Comparison of ENCODE assay signal across 8 cellular contexts in the genomic region with DNA sequence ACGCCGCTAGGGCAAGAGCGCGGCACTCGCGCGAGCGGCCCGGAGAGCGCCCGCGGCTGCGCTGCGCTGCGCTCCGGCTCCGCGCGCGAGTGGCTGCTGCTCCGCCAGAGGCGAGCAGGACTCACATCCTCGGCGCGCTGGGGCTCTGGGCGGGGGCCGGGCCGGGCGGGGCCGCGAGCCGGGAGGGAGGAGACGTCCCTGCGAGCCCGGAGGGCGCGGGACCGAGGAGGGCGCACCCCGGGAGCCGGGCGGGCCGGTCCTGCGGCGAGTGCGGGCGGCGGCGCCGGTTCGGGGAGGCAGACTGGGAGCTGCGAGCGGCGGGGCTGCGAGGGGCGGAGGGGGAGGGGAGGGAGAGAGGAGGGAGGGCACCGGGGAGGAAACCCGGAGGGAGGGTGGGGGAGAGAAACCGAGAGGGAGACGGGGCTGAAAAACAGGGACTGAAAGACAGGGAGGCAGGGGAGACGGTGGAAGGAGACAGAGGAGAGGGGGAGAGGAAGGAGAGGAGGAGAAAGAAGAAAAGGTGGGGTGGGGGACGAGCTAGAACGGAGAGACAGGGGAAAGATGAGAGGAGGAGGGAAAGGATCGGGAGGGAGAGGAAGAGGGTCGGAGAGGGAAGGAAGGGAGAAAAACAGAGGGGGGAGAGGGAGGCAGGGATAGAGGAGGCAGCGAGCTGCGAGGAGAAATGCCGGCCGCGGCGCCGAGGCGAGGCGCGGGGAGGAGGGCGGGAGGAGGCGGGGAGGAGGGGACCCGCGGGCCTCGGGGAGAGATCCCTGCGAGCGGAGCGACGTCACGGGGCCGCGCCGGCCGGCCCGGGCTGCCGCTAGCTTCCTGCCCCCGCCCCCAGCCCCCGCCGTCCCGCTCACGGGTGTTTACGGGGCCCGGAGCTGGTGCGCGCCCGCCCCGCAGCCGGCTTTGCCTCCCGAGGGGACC. TPM values are rescaled to one million over a fixed set of nuclear protein-coding genes. Genes with fewer than 3 reads are reported as not detected.
DNase-seq lines count a peak whose midpoint lies in the region; ATAC-seq and TF ChIP-seq lines count a peak whose summit lies in the region.

A gene (minus strand): TSS at position 684 of the 930 bp plus-strand sequence. CDS start 831 bp downstream, outside the sequence.

- H3K27me3 ChIP-seq in mononuclear cell (ENCODE audit: insufficient read depth, low read length) = peaks cover 68% of the 10 kb centered on the region

- peak within 1 kb of the TSS; percentile 29 for H3K4me3 ChIP-seq in mononuclear cell (ENCODE audit: low read length)

- TF ChIP-seq POLR2A in GM18505 (IDR thresholded peaks at IDR 0.05; ENCODE audit: borderline replicate concordance, extremely low read depth, insufficient read depth, insufficient read length) = no peak

- no peaks in the 10 kb centered on the region for H3K9me3 ChIP-seq in mononuclear cell (ENCODE audit: low read depth, low read length)

- H3K4me1 ChIP-seq in mononuclear cell (ENCODE audit: insufficient read depth, low read length) = peaks cover 16% of the 10 kb centered on the region

- peak; percentile 77 for ATAC-seq in esophagus mucosa
- no peak for ATAC-seq in GM18505 (IDR thresholded peaks at IDR 0.05; ENCODE audit: unreplicated experiment)
- no peak for ATAC-seq in GM21619 (IDR thresholded peaks at IDR 0.05; ENCODE audit: unreplicated experiment)

- DNase-seq in ELR (ENCODE audit: low read depth) (peak; percentile 70), NCI-H748 (lab: John Stamatoyannopoulos, UW; ENCODE audit: unreplicated experiment) (peak; percentile 70)
- DNase-seq in activated T-cell treated with anti-CD3 and anti-CD28 coated beads, Interleukin-2, amount 50 U/mL, for 48 hours = peak; percentile 60 to 64
- DNase-seq in stimulated activated naive CD4-positive, alpha-beta T cell (lab: John Stamatoyannopoulos, UW) = peak in 4 of 6 experiments; percentile 22 to 43 (median 32)

RNA-seq across cellular contexts. Expression of the gene that starts here (rescaled TPM):
- total RNA-seq in esophagus mucosa (7.7 TPM), mononuclear cell (0.73 TPM)
